29 cellular contexts compared by ENCODE assay signal in genomic region chr18:48904086-48904485, GRCh38. TPM values are rescaled to one million over a fixed set of nuclear protein-coding genes. Genes with fewer than 3 reads are reported as not detected.
A peak's percentile ranks its signal among the peaks of the same experiment; 100 is the strongest.
DNase-seq lines count a peak whose midpoint lies in the region; ATAC-seq, FAIRE-seq and TF ChIP-seq lines count a peak whose summit lies in the region.
"Had no signal": no experiment of that assay in that cellular context is flagged by ENCODE, and none has a peak within 500 bp of the region (broad histone marks: within the 10 kb centered on the region; RNA-seq: fewer than 3 reads in every experiment).

No MANE protein-coding gene starts in this region.

- H3K27ac ChIP-seq in astrocyte (ENCODE audit: low read depth, low read length) (no peak overlapping the region), mesenchymal stem cell (ENCODE audit: low read length, poor library complexity, severe bottlenecking) (no peak overlapping the region), thoracic aorta (peak overlapping the region; percentile 96 to 98), endodermal cell (ENCODE audit: low read depth, low read length) (no peak overlapping the region)
- H3K27ac ChIP-seq: colonic mucosa, PC-9 had no signal

- DNase-seq in HT1080 (ENCODE audit: low read depth) (peak; percentile 81), astrocyte (ENCODE audit: low read depth) (no peak), mesenchymal stem cell (peak; percentile 63), thoracic aorta (ENCODE audit: low spot score) (no peak), NCI-H748 (lab: John Stamatoyannopoulos, UW; ENCODE audit: unreplicated experiment) (no peak), endodermal cell (no peak)
- DNase-seq: activated CD4-positive, alpha-beta T cell treated with anti-CD3 and anti-CD28 coated beads, Interleukin-2, amount 10 ng/mL, durations not matched to agents 7 days and 5 days; activated naive CD4-positive, alpha-beta T cell treated with Interleukin-2 at 50 U/mL for 16 hours; activated T-cell treated with anti-CD3 and anti-CD28 coated beads, Interleukin-2, amount 50 U/mL, for 48 hours; adrenal gland; C1 segment of cervical spinal cord; colonic mucosa; COR-L47; DMS53; esophagus squamous epithelium; HCEC 1CT; NCI-H2171; NCI-H524; NK-92 treated with Interleukin-12 subunit alpha and Interleukin-12 subunit beta, amount 100 ng/mL, for 24 hours; nucleus accumbens; PC-9; SHP77; stimulated activated CD8-positive, alpha-beta memory T cell treated with anti-CD3 and anti-CD28 coated beads, Interleukin-4, amount 100 ng/mL, for 48 hours; T-helper 9 cell had no signal

- 83% methylated on average over 2 of the region's 2 CpGs for WGBS in mesenchymal stem cell
- 92 to 95% methylated on average over 2 of the region's 2 CpGs for WGBS in endodermal cell (ENCODE audit: insufficient coverage in 1 of 2, insufficient read length in 1 of 2), 2 experiments

- H3K79me2 ChIP-seq in astrocyte (ENCODE audit: insufficient read depth, low read length), result no peaks in the 10 kb centered on the region

- no peak overlapping the region for H3K4me3 ChIP-seq in astrocyte (ENCODE audit: insufficient read depth, low read depth, low read length)
- no peak overlapping the region for H3K4me3 ChIP-seq in mesenchymal stem cell (ENCODE audit: insufficient read depth in 1 of 2, low read depth in 1 of 2, low read length in 2 of 2)
- H3K4me3 ChIP-seq in thoracic aorta, result no peak overlapping the region
- no peak overlapping the region for H3K4me3 ChIP-seq in endodermal cell (ENCODE audit: low read length)
- H3K4me3 ChIP-seq: adrenal gland, colonic mucosa, esophagus squamous epithelium, PC-9 had no signal

- no peaks in the 10 kb centered on the region for H4K20me1 ChIP-seq in astrocyte (ENCODE audit: insufficient read depth, low read length)

- H3K4me3 Mint-ChIP-seq in astrocyte (ENCODE audit: unreplicated experiment) (no peak overlapping the region), endodermal cell (no peak overlapping the region)
- H3K4me3 Mint-ChIP-seq: activated CD4-positive, alpha-beta T cell treated with anti-CD3 and anti-CD28 coated beads, Interleukin-2, amount 10 ng/mL, durations not matched to agents 7 days and 5 days; memory B cell; type B pancreatic cell had no signal

- H3K4me2 ChIP-seq in astrocyte (ENCODE audit: low read length) (no peak overlapping the region), mesenchymal stem cell (ENCODE audit: low read length, poor library complexity, severe bottlenecking) (no peak overlapping the region)
- H3K4me2 ChIP-seq: PC-9 had no signal

- no peak overlapping the region for H3K18ac ChIP-seq in mesenchymal stem cell (ENCODE audit: low read depth in 1 of 2, low read length in 2 of 2)

- H3K4me1 ChIP-seq in astrocyte (ENCODE audit: insufficient read depth, low read length) (peaks cover 29% of the 10 kb centered on the region), mesenchymal stem cell (ENCODE audit: control insufficient read depth, insufficient read depth, low read depth, low read length) (peaks cover 23% of the 10 kb centered on the region), thoracic aorta (ENCODE audit: control insufficient read depth in 1 of 2, low read depth in 2 of 2) (peaks cover 21 to 31% of the 10 kb centered on the region in 2 donors), endodermal cell (ENCODE audit: control insufficient read depth, insufficient read depth, low read length) (no peaks in the 10 kb centered on the region)

- H3K9me3 ChIP-seq in astrocyte (ENCODE audit: insufficient read depth, low read depth, low read length) (peaks cover 19% of the 10 kb centered on the region), mesenchymal stem cell (ENCODE audit: control insufficient read depth, low read length) (peaks cover 16% of the 10 kb centered on the region), thoracic aorta (no peaks in the 10 kb centered on the region), endodermal cell (ENCODE audit: control insufficient read depth, low read length) (peaks cover 16% of the 10 kb centered on the region)
- H3K9me3 ChIP-seq: adrenal gland, colonic mucosa had no signal

- no peak overlapping the region for H3K23ac ChIP-seq in mesenchymal stem cell (ENCODE audit: low read length in 2 of 2)

- H3K9ac ChIP-seq in astrocyte (ENCODE audit: low read length), result no peak overlapping the region
- no peak overlapping the region for H3K9ac ChIP-seq in mesenchymal stem cell (ENCODE audit: low read length)
- no peak overlapping the region for H3K9ac ChIP-seq in endodermal cell (ENCODE audit: extremely low read depth, low read length, poor library complexity, severe bottlenecking)

- ATAC-seq in thoracic aorta (ENCODE audit: insufficient number of reproducible peaks, low FRiP score, low read depth) (no peak), GM21737 (IDR thresholded peaks at IDR 0.05; ENCODE audit: unreplicated experiment) (no peak)

- FAIRE-seq in astrocyte (lab: Jason Lieb, UNC), result peak; percentile 71
- FAIRE-seq: frontal cortex, GM19239 had no signal

- no peaks in the 10 kb centered on the region for H3K27me3 ChIP-seq in astrocyte (ENCODE audit: insufficient read depth, low read length)
- H3K27me3 ChIP-seq in mesenchymal stem cell (ENCODE audit: control insufficient read depth in 1 of 2, insufficient read depth in 1 of 2, low read length in 2 of 2), result no peaks in the 10 kb centered on the region
- H3K27me3 ChIP-seq in thoracic aorta (replicated peaks; ENCODE audit: insufficient read depth), result no peaks in the 10 kb centered on the region
- no peaks in the 10 kb centered on the region for H3K27me3 ChIP-seq in endodermal cell (ENCODE audit: control insufficient read depth, insufficient read depth, low read length, poor library complexity, severe bottlenecking)
- H3K27me3 ChIP-seq: adrenal gland, colonic mucosa, esophagus squamous epithelium had no signal

- no peak overlapping the region for H2BK5ac ChIP-seq in mesenchymal stem cell (ENCODE audit: low read depth, low read length, poor library complexity, severe bottlenecking)

- no peak overlapping the region for H2BK15ac ChIP-seq in mesenchymal stem cell (ENCODE audit: low read depth, poor library complexity, severe bottlenecking)

- H3K4me1 Mint-ChIP-seq in astrocyte (ENCODE audit: low read depth, unreplicated experiment) (peaks cover 22% of the 10 kb centered on the region), endodermal cell (no peaks in the 10 kb centered on the region)

- no peak overlapping the region for H2BK120ac ChIP-seq in mesenchymal stem cell (ENCODE audit: low read depth, low read length)

- H3K9me3 Mint-ChIP-seq in astrocyte (ENCODE audit: unreplicated experiment) (peaks cover 24% of the 10 kb centered on the region), endodermal cell (peaks cover 21% of the 10 kb centered on the region)

- no peak overlapping the region for H3K14ac ChIP-seq in mesenchymal stem cell (ENCODE audit: low read length in 2 of 2)

- no peak overlapping the region for H3K27ac Mint-ChIP-seq in astrocyte (ENCODE audit: unreplicated experiment)
- H3K27ac Mint-ChIP-seq in endodermal cell, result no peak overlapping the region
- H3K27ac Mint-ChIP-seq: activated CD4-positive, alpha-beta T cell treated with anti-CD3 and anti-CD28 coated beads, Interleukin-2, amount 10 ng/mL, durations not matched to agents 7 days and 5 days; memory B cell; type B pancreatic cell had no signal

- no peak overlapping the region for H4K8ac ChIP-seq in mesenchymal stem cell (ENCODE audit: low read length)

- H3K36me3 ChIP-seq in astrocyte (ENCODE audit: insufficient read depth, low read length), result no peaks in the 10 kb centered on the region
- no peaks in the 10 kb centered on the region for H3K36me3 ChIP-seq in mesenchymal stem cell (ENCODE audit: control insufficient read depth in 1 of 2, insufficient read depth in 2 of 2, low read depth in 1 of 2, low read length in 2 of 2)
- no peaks in the 10 kb centered on the region for H3K36me3 ChIP-seq in thoracic aorta
- no peaks in the 10 kb centered on the region for H3K36me3 ChIP-seq in endodermal cell (ENCODE audit: control insufficient read depth, insufficient read depth, low read length)
- H3K36me3 ChIP-seq: adrenal gland, colonic mucosa, esophagus squamous epithelium had no signal

- H2BK12ac ChIP-seq in mesenchymal stem cell (ENCODE audit: low read length in 2 of 2), result no peak overlapping the region

- H3K4ac ChIP-seq in mesenchymal stem cell (ENCODE audit: low read depth in 1 of 2, low read length in 2 of 2), result no peak overlapping the region

- H3K79me1 ChIP-seq in mesenchymal stem cell (replicated peaks; ENCODE audit: low read length, poor library complexity, severe bottlenecking), result no peaks in the 10 kb centered on the region

- H4K91ac ChIP-seq in mesenchymal stem cell (ENCODE audit: low read length), result no peak overlapping the region

- peak overlapping the region; percentile 23 for H2AK5ac ChIP-seq in mesenchymal stem cell (ENCODE audit: low read length, severe bottlenecking)

- TF ChIP-seq CTCF in astrocyte (IDR thresholded peaks at IDR 0.05; ENCODE audit: insufficient read depth, low read depth, low read length) (no peak), thoracic aorta (IDR thresholded peaks at IDR 0.05) (no peak), endodermal cell (conservative IDR thresholded peaks at IDR 0.05) (no peak)

- H2AFZ ChIP-seq in astrocyte (ENCODE audit: low read depth, low read length) (no peak overlapping the region), mesenchymal stem cell (ENCODE audit: low read depth, low read length) (no peak overlapping the region)
- H2AFZ ChIP-seq: PC-9 had no signal

- peaks cover 15% of the 10 kb centered on the region for H3K36me3 Mint-ChIP-seq in astrocyte (ENCODE audit: low read depth, unreplicated experiment)
- H3K36me3 Mint-ChIP-seq in endodermal cell (ENCODE audit: low read depth), result peaks cover 5% of the 10 kb centered on the region
- H3K36me3 Mint-ChIP-seq: type B pancreatic cell had no signal

- H3K27me3 Mint-ChIP-seq in astrocyte (ENCODE audit: low read depth, unreplicated experiment) (no peaks in the 10 kb centered on the region), endodermal cell (ENCODE audit: insufficient read depth) (peaks cover 6% of the 10 kb centered on the region)
- H3K27me3 Mint-ChIP-seq: type B pancreatic cell had no signal

RNA-seq across cellular contexts. Expression of gene SMAD7, which starts 46.7 kb away (rescaled TPM):
- 17.8 and 19.6 TPM in 2 replicates for total RNA-seq in HT1080 (2014; rRNA removed; shearing (Covaris generic))
- 12.1 and 14.0 TPM in 2 replicates for polyA plus RNA-seq in HT1080 (2015; cell fraction: cytosol; rRNA removed)
- polyA plus RNA-seq in HT1080 (2015; cell fraction: nucleus; rRNA removed), result 21.4 and 26.5 TPM in 2 replicates
- total RNA-seq in astrocyte (62.9 and 76.2 TPM in 2 replicates), thoracic aorta (100 to 1,000 TPM in 1 of 2 donors, 10 to 100 TPM in 1; 80.8 to 107 TPM), endodermal cell (10 to 100 TPM; 52.4 to 67.4 TPM)
- polyA plus RNA-seq in mesenchymal stem cell (2013, experiment 1 of 2), result 9.6 TPM
- polyA plus RNA-seq in mesenchymal stem cell (2013, experiment 2 of 2), result 9.9 TPM
- 16.5 TPM for polyA plus RNA-seq in endodermal cell (2013, experiment 1 of 2)
- 16.2 TPM for polyA plus RNA-seq in endodermal cell (2013, experiment 2 of 2)

Comparison
In these comparisons a context has a peak if more than half of its experiments do, and no peak if none do; other contexts are left out.
1. DNase-seq: peak in HT1080 (single experiment) and mesenchymal stem cell (single experiment); none in astrocyte (single experiment), thoracic aorta (single experiment), NCI-H748 (single experiment) and endodermal cell (single experiment).
2. H3K27ac ChIP-seq: peak in thoracic aorta (2 of 2); none in astrocyte (single experiment), mesenchymal stem cell (single experiment) and endodermal cell (single experiment).